ENCODE assay signal across 1 cellular context in genomic region chr6:33204415-33205171, GRCh38.
A peak's percentile ranks its signal among the peaks of the same experiment; 100 is the strongest.
TF ChIP-seq lines count a peak whose summit lies in the region.

HSD17B8 (plus strand) TSS chr6:33204655; CDS start chr6:33204669, 14 bp downstream.

TF ChIP-seq in WTC11, 78 proteins besides CTCF, POLR2A, EP300 and RAD21 (continued from another document):
- TF ChIP-seq ARID4B (CRISPR knock-in tag; IDR thresholded peaks at IDR 0.05; ENCODE audit: borderline replicate concordance) (peak; percentile 50; the same call in 1 of the 2 replicates), AR (CRISPR knock-in tag; IDR thresholded peaks at IDR 0.05) (no peak), ZSCAN18 (CRISPR knock-in tag; IDR thresholded peaks at IDR 0.05) (no peak), RORB (CRISPR knock-in tag; IDR thresholded peaks at IDR 0.05) (no peak), MAX (CRISPR knock-in tag; IDR thresholded peaks at IDR 0.05) (peak; percentile 22; the same call in 1 of the 2 replicates), CREM (CRISPR knock-in tag; IDR thresholded peaks at IDR 0.05) (no peak), ZNF281 (CRISPR knock-in tag; IDR thresholded peaks at IDR 0.05) (no peak), ZBTB43 (CRISPR knock-in tag; IDR thresholded peaks at IDR 0.05) (no peak), SMAD4 (CRISPR knock-in tag; IDR thresholded peaks at IDR 0.05) (no peak), E2F5 (CRISPR knock-in tag; IDR thresholded peaks at IDR 0.05) (0 out of 2 replicates have a peak, but pooled peaks have one; percentile 28), ZNF416 (CRISPR knock-in tag; IDR thresholded peaks at IDR 0.05) (peak; percentile 80; the same call in 1 of the 2 replicates), PREB (CRISPR knock-in tag; IDR thresholded peaks at IDR 0.05; ENCODE audit: borderline replicate concordance) (no peak), ATF1 (CRISPR knock-in tag; IDR thresholded peaks at IDR 0.05) (no peak), CDX4 (CRISPR knock-in tag; IDR thresholded peaks at IDR 0.05; ENCODE audit: borderline replicate concordance) (no peak), IRF2 (CRISPR knock-in tag; IDR thresholded peaks at IDR 0.05; ENCODE audit: borderline replicate concordance, low read depth) (no peak), IRF1 (CRISPR knock-in tag; IDR thresholded peaks at IDR 0.05) (no peak), MYBL2 (CRISPR knock-in tag; IDR thresholded peaks at IDR 0.05) (no peak), ZNF121 (CRISPR knock-in tag; IDR thresholded peaks at IDR 0.05) (no peak), NFYB (CRISPR knock-in tag; conservative IDR thresholded peaks at IDR 0.05; ENCODE audit: low read depth) (peak; percentile 84), HMGA2 (CRISPR knock-in tag; IDR thresholded peaks at IDR 0.05) (no peak), FOXP1 (CRISPR knock-in tag; IDR thresholded peaks at IDR 0.05; ENCODE audit: borderline replicate concordance) (no peak), FOXK1 (CRISPR knock-in tag; IDR thresholded peaks at IDR 0.05) (peak; percentile 42; the same call in 1 of the 2 replicates), PRRX2 (CRISPR knock-in tag; IDR thresholded peaks at IDR 0.05) (peak; percentile 58; the same call in 1 of the 2 replicates), SMAD3 (CRISPR knock-in tag; IDR thresholded peaks at IDR 0.05; ENCODE audit: borderline replicate concordance) (0 out of 2 replicates have a peak, but pooled peaks have one; percentile 31), OVOL2 (CRISPR knock-in tag; IDR thresholded peaks at IDR 0.05; ENCODE audit: borderline replicate concordance) (no peak), ZNF138 (CRISPR knock-in tag; conservative IDR thresholded peaks at IDR 0.05) (no peak), ATF2 (CRISPR knock-in tag; IDR thresholded peaks at IDR 0.05; ENCODE audit: borderline replicate concordance, low read depth) (no peak), NFATC4 (CRISPR knock-in tag; IDR thresholded peaks at IDR 0.05) (0 out of 2 replicates have a peak, but pooled peaks have one; percentile 69), ZMAT4 (CRISPR knock-in tag; IDR thresholded peaks at IDR 0.05) (0 out of 2 replicates have a peak, but pooled peaks have one; percentile 40)
